Comparison of ENCODE assay signal across 10 cellular contexts in genomic region chr17:15507001-15507400, GRCh38. TPM values are rescaled to one million over a fixed set of nuclear protein-coding genes. Genes with fewer than 3 reads are reported as not detected.
"Had no signal": no experiment of that assay in that cellular context is flagged by ENCODE, and none has a peak within 500 bp of the region (broad histone marks: within the 10 kb centered on the region; RNA-seq: fewer than 3 reads in every experiment).

No MANE protein-coding gene starts in this region.

- H3K9me3 ChIP-seq: HAP-1 had no signal

- H3K4me3 ChIP-seq: GM23248, HAP-1 had no signal

- H3K36me3 ChIP-seq: HAP-1 had no signal

- ATAC-seq: HCT116, HepG2 had no signal

- H3K4me3 Mint-ChIP-seq: HFFc6, IgD-negative memory B cell had no signal

- H3K27ac Mint-ChIP-seq: HFFc6, IgD-negative memory B cell had no signal

- H3K27ac ChIP-seq: GM23248, HL-60 had no signal

- H3K27me3 Mint-ChIP-seq: IgD-negative memory B cell had no signal

- DNase-seq: GM23248, GOT3, H7, HFFc6 had no signal

- H3K9ac ChIP-seq: GM23248 had no signal

- H3K9me3 Mint-ChIP-seq: IgD-negative memory B cell had no signal

RNA-seq across cellular contexts. Expression of gene CDRT4, which starts 39.6 kb away (rescaled TPM):
- total RNA-seq: H4 had no signal
